Comparison of ENCODE assay signal across 9 cellular contexts in genomic region chr1:147890177-147890790, GRCh38. TPM values are rescaled to one million over a fixed set of nuclear protein-coding genes. Genes with fewer than 3 reads are reported as not detected.
DNase-seq lines count a peak whose midpoint lies in the region; ATAC-seq and TF ChIP-seq lines count a peak whose summit lies in the region.
"Had no signal": no experiment of that assay in that cellular context is flagged by ENCODE, and none has a peak within 500 bp of the region (broad histone marks: within the 10 kb centered on the region; RNA-seq: fewer than 3 reads in every experiment).

No MANE protein-coding gene starts in this region.

- WGBS in testis, 2 donors: 41 to 59% methylated on average over 3 to 12 of the region's 12 CpGs

- H3K27ac Mint-ChIP-seq in natural killer cell treated with Interleukin-12 subunit alpha and Interleukin-12 subunit beta and Interleukin-15 and Interleukin-18, amount 100 ng/mL, for 72 hours: no peak overlapping the region

- no peaks in the 10 kb centered on the region for H3K4me1 Mint-ChIP-seq in natural killer cell treated with Interleukin-12 subunit alpha and Interleukin-12 subunit beta and Interleukin-15 and Interleukin-18, amount 100 ng/mL, for 72 hours (ENCODE audit: low read depth in 2 of 2)

- no peak for TF ChIP-seq POLR2A in testis (IDR thresholded peaks at IDR 0.05)

- H3K9me3 ChIP-seq in testis: no peaks in the 10 kb centered on the region

- H3K4me3 ChIP-seq in testis: no peak overlapping the region

- intact Hi-C loops in testis (cut with DNase I; ENCODE audit: low total_unique reads): no loop called here

- peak; percentile 68 for ATAC-seq in HG02870 (IDR thresholded peaks at IDR 0.05; ENCODE audit: unreplicated experiment)
- ATAC-seq in esophagus mucosa: peak; percentile 82
- ATAC-seq in natural killer cell treated with Interleukin-12 subunit alpha and Interleukin-12 subunit beta and Interleukin-15 and Interleukin-18, amount 100 ng/mL, for 72 hours: peak; percentile 58 to 82

- no peak overlapping the region for H3K4me3 Mint-ChIP-seq in natural killer cell treated with Interleukin-12 subunit alpha and Interleukin-12 subunit beta and Interleukin-15 and Interleukin-18, amount 100 ng/mL, for 72 hours

- no peaks in the 10 kb centered on the region for H3K4me1 ChIP-seq in testis

- H3K9me3 Mint-ChIP-seq in natural killer cell treated with Interleukin-12 subunit alpha and Interleukin-12 subunit beta and Interleukin-15 and Interleukin-18, amount 100 ng/mL, for 72 hours: no peaks in the 10 kb centered on the region

- H3K27me3 ChIP-seq in testis: no peaks in the 10 kb centered on the region

- H3K27me3 Mint-ChIP-seq in natural killer cell treated with Interleukin-12 subunit alpha and Interleukin-12 subunit beta and Interleukin-15 and Interleukin-18, amount 100 ng/mL, for 72 hours: peaks cover 8 to 14% of the 10 kb centered on the region in 2 donors

- DNase-seq in EH (ENCODE audit: low read depth) (peak; percentile 64), NOMO-1 (lab: John Stamatoyannopoulos, UW; ENCODE audit: unreplicated experiment in 2 of 2) (peak; percentile 33 to 37), testis (peak; percentile 72), dedifferentiated amniotic fluid mesenchymal stem cell (ENCODE audit: extremely low spot score) (no peak)
- peak; percentile 16 to 49 (median 42) for DNase-seq in activated CD8-positive, alpha-beta memory T cell treated with anti-CD3 and anti-CD28 coated beads for 48 hours (ENCODE audit: low read depth in 2 of 3, low spot score in 2 of 3)
- DNase-seq in natural killer cell treated with Interleukin-12 subunit alpha and Interleukin-12 subunit beta and Interleukin-15 and Interleukin-18, amount 100 ng/mL, for 72 hours (ENCODE audit: low spot score): no peak

- TF ChIP-seq CTCF in testis (IDR thresholded peaks at IDR 0.05): peak in 2 of 3 experiments; percentile 22 to 27

- H3K27ac ChIP-seq in testis: no peak overlapping the region

- H3K36me3 ChIP-seq in testis (ENCODE audit: low read depth, missing control alignments): no peaks in the 10 kb centered on the region

- no peaks in the 10 kb centered on the region for H3K36me3 Mint-ChIP-seq in natural killer cell treated with Interleukin-12 subunit alpha and Interleukin-12 subunit beta and Interleukin-15 and Interleukin-18, amount 100 ng/mL, for 72 hours

RNA-seq across cellular contexts. Expression of gene GJA8, which starts 12.3 kb away (rescaled TPM):
- total RNA-seq in esophagus mucosa (not detected), testis (10 to 100 TPM in 1 of 2 donors, 1 to 10 TPM in 1; 5.1 to 10.2 TPM)
- not detected for total RNA-seq in natural killer cell treated with Interleukin-12 subunit alpha and Interleukin-12 subunit beta and Interleukin-15 and Interleukin-18, amount 100 ng/mL, for 72 hours
- 13.4 TPM for polyA plus RNA-seq in testis (ENCODE audit: insufficient read depth, low read depth, low replicate concordance)
- polyA plus RNA-seq: adipose tissue had no signal

RNA-seq across cellular contexts. Expression of gene GPR89B, which starts 37.9 kb away (rescaled TPM):
- total RNA-seq in esophagus mucosa (6.8 TPM), testis (10 to 100 TPM; 24.6 to 24.7 TPM)
- 10 to 100 TPM; 17.2 to 33.5 TPM for total RNA-seq in natural killer cell treated with Interleukin-12 subunit alpha and Interleukin-12 subunit beta and Interleukin-15 and Interleukin-18, amount 100 ng/mL, for 72 hours
- 32.8 TPM for polyA plus RNA-seq in testis (ENCODE audit: insufficient read depth, low read depth, low replicate concordance)

Comparison
In these comparisons a context has a peak if more than half of its experiments do, and no peak if none do; other contexts are left out.
1. DNase-seq: peak in EH (single experiment), NOMO-1 (2 of 2), activated CD8-positive, alpha-beta memory T cell treated with anti-CD3 and anti-CD28 coated beads for 48 hours (3 of 3) and testis (single experiment); none in natural killer cell treated with Interleukin-12 subunit alpha and Interleukin-12 subunit beta and Interleukin-15 and Interleukin-18, amount 100 ng/mL, for 72 hours (single experiment) and dedifferentiated amniotic fluid mesenchymal stem cell (single experiment).
2. Peak in every context shown above with its lines, with median percentiles within 50 percentile points of each other: ATAC-seq.